31 cellular contexts compared by ENCODE assay signal in the genomic region with DNA sequence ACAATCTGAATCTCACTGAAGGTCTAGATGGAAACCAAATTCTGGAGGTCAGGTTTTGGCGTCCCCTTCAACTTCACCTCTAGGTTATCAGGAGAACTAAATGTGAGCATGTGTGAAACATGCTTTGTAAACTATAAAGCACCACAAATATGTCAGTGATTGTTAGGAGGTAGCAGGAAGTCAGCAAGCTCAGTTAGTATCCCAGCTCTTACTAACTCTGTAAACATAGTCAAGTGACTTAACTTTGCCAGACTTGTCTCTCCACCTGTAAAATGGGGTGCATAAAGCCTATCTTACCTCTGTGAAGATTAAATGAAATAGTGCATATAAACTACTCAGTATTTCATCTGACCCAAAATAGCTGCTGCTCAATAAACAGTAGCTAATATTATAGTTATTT.
A peak's percentile ranks its signal among the peaks of the same experiment; 100 is the strongest.
DNase-seq lines count a peak whose midpoint lies in the region; ATAC-seq, FAIRE-seq and TF ChIP-seq lines count a peak whose summit lies in the region.
"Had no signal": no experiment of that assay in that cellular context is flagged by ENCODE, and none has a peak within 500 bp of the region (broad histone marks: within the 10 kb centered on the region; RNA-seq: fewer than 3 reads in every experiment).

No MANE protein-coding gene starts in this region.

- H3K56ac ChIP-seq in mesendoderm (ENCODE audit: low read length): no peak overlapping the region

- no peaks in the 10 kb centered on the region for H3K9me2 ChIP-seq in PC-3 (replicated peaks; ENCODE audit: low read length)

- POLR2A ChIA-PET in PC-3 (lab: Charles Lee; ENCODE audit: unreplicated experiment): interaction anchor here (0.6 kb wide), 1 partner anchor 61 kb away, joined by 4 read pairs; no protein-coding TSS in a partner anchor

- H3K79me1 ChIP-seq in mesendoderm (ENCODE audit: low read length): no peaks in the 10 kb centered on the region

- no peak overlapping the region for H2BK120ac ChIP-seq in mesendoderm (ENCODE audit: low read depth, low read length)

- H3K27me3 ChIP-seq in PC-3 (ENCODE audit: low read length) (no peaks in the 10 kb centered on the region), bronchial epithelial cell (ENCODE audit: control insufficient read depth, insufficient read depth, low read length) (no peaks in the 10 kb centered on the region), mesendoderm (ENCODE audit: insufficient read depth, low read length, poor library complexity) (no peaks in the 10 kb centered on the region)
- H3K27me3 ChIP-seq: BE2C; BLaER1; BLaER1 treated with 17β-estradiol and CSF1 and Interleukin-3, amounts not matched to agents 10 nM and 100 nM had no signal

- no peak overlapping the region for H2BK15ac ChIP-seq in mesendoderm (replicated peaks; ENCODE audit: low read depth)

- no peak overlapping the region for H4K5ac ChIP-seq in mesendoderm (ENCODE audit: low read length)

- ATAC-seq in PC-3: peak; percentile 80
- ATAC-seq: A549; CD8-positive, alpha-beta T cell had no signal

- no peak overlapping the region for H3K4ac ChIP-seq in mesendoderm (ENCODE audit: low read depth, low read length)

- H3K4me3 ChIP-seq in PC-3 (ENCODE audit: low read length): no peak overlapping the region
- H3K4me3 ChIP-seq in bronchial epithelial cell (ENCODE audit: low read depth, low read length): no peak overlapping the region
- H3K4me3 ChIP-seq in mesendoderm (ENCODE audit: low read length): no peak overlapping the region
- H3K4me3 ChIP-seq: A549; BLaER1; BLaER1 treated with 17β-estradiol and CSF1 and Interleukin-3, amounts not matched to agents 10 nM and 100 nM had no signal

- H2BK5ac ChIP-seq in mesendoderm (ENCODE audit: low read length): no peak overlapping the region

- no peak for FAIRE-seq in bronchial epithelial cell (lab: Jason Lieb, UNC)
- FAIRE-seq: A204.1, A549, D721Med had no signal

- BruUV-seq in PC-3 (replicated peaks; lab: Mats Ljungman, UMichigan): no TSS peak

- CTCF ChIA-PET in PC-3 (lab: Charles Lee): no interaction called here

- intact Hi-C loops in PC-3 (cut with micrococcal nuclease): no loop called here

- H3K9ac ChIP-seq in PC-3 (ENCODE audit: low read length) (no peak overlapping the region), mesendoderm (ENCODE audit: low read length) (no peak overlapping the region)
- H3K9ac ChIP-seq: BLaER1; BLaER1 treated with 17β-estradiol and CSF1 and Interleukin-3, amounts not matched to agents 10 nM and 100 nM had no signal

- no peak overlapping the region for H3K4me2 ChIP-seq in PC-3 (ENCODE audit: low read length)
- H3K4me2 ChIP-seq in mesendoderm (ENCODE audit: low read length): no peak overlapping the region
- H3K4me2 ChIP-seq: A549; BLaER1; BLaER1 treated with 17β-estradiol and CSF1 and Interleukin-3, amounts not matched to agents 10 nM and 100 nM had no signal

- WGBS in mesendoderm (ENCODE audit: extremely low coverage, insufficient coverage, low lambda C conversion rate): no CpG with 5 or more reads among the region's 1 CpG

- no peak overlapping the region for H3K27ac ChIP-seq in PC-3 (ENCODE audit: low read length)
- H3K27ac ChIP-seq in mesendoderm (ENCODE audit: low read depth, low read length): no peak overlapping the region
- H3K27ac ChIP-seq: 22Rv1; A549; BLaER1; BLaER1 treated with 17β-estradiol and CSF1 and Interleukin-3, amounts not matched to agents 10 nM and 100 nM; C4-2B had no signal

- H3K79me2 ChIP-seq in PC-3 (ENCODE audit: low read length) (no peaks in the 10 kb centered on the region), mesendoderm (ENCODE audit: control insufficient read depth, insufficient read depth, low read length) (no peaks in the 10 kb centered on the region)

- H3K36me3 ChIP-seq in PC-3 (ENCODE audit: low read depth, low read length) (no peaks in the 10 kb centered on the region), bronchial epithelial cell (ENCODE audit: control insufficient read depth, insufficient read depth, low read length) (no peaks in the 10 kb centered on the region), mesendoderm (ENCODE audit: control insufficient read depth, insufficient read depth, low read length) (no peaks in the 10 kb centered on the region)
- H3K36me3 ChIP-seq: BE2C; BLaER1; BLaER1 treated with 17β-estradiol and CSF1 and Interleukin-3, amounts not matched to agents 10 nM and 100 nM had no signal

- no peak overlapping the region for H3K23ac ChIP-seq in mesendoderm (ENCODE audit: low read length)

- H3F3A ChIP-seq in PC-3 (ENCODE audit: low read length, unreplicated experiment): no peaks in the 10 kb centered on the region

- H4K8ac ChIP-seq in mesendoderm (ENCODE audit: low read depth, low read length): no peak overlapping the region

- no peak overlapping the region for H3K18ac ChIP-seq in mesendoderm (ENCODE audit: low read length)

- H3K9me3 ChIP-seq in PC-3 (ENCODE audit: low read length): no peaks in the 10 kb centered on the region
- H3K9me3 ChIP-seq: A549; BE2C; BLaER1; BLaER1 treated with 17β-estradiol and CSF1 and Interleukin-3, amounts not matched to agents 10 nM and 100 nM had no signal

- H3K4me1 ChIP-seq in PC-3 (ENCODE audit: insufficient read depth, low read length) (peaks cover 16% of the 10 kb centered on the region), mesendoderm (ENCODE audit: control insufficient read depth, low read depth, low read length) (no peaks in the 10 kb centered on the region)
- H3K4me1 ChIP-seq: A549; BE2C; BLaER1; BLaER1 treated with 17β-estradiol and CSF1 and Interleukin-3, amounts not matched to agents 10 nM and 100 nM; Caco-2 had no signal

- no peaks in the 10 kb centered on the region for H4K20me1 ChIP-seq in PC-3 (ENCODE audit: low read length)
- H4K20me1 ChIP-seq: BLaER1; BLaER1 treated with 17β-estradiol and CSF1 and Interleukin-3, amounts not matched to agents 10 nM and 100 nM had no signal

- TF ChIP-seq CTCF in PC-3 (conservative IDR thresholded peaks at IDR 0.05; ENCODE audit: low read depth, low read length) (no peak), bronchial epithelial cell (IDR thresholded peaks at IDR 0.05; ENCODE audit: insufficient read depth, low read length, severe bottlenecking) (no peak)

- DNase-seq in PC-3 (peak; percentile 53), bronchial epithelial cell (ENCODE audit: low read depth) (peak; percentile 35), iPS-NIHi7 (ENCODE audit: extremely low spot score) (no peak), mesendoderm (no peak)
- DNase-seq: 8988T; ACHN; AML-193; BE2C; C1 segment of cervical spinal cord; Caco-2; Calu3; CD4-positive, alpha-beta memory T cell; CD4-positive, alpha-beta T cell; CD4-positive, CD25-positive, alpha-beta regulatory T cell; CD8-positive, alpha-beta memory T cell; CD8-positive, alpha-beta T cell; COR-L47; DMS 273 treated with DMSO at 0.1 percent for 48 hours; DMS153; DMS53; DMS79; DMS79 treated with DMSO at 0.1 percent for 48 hours; DND-41; EL had no signal

- no peak overlapping the region for H2AK5ac ChIP-seq in mesendoderm (ENCODE audit: low read length)

- no peak overlapping the region for H2AFZ ChIP-seq in PC-3 (ENCODE audit: low read length)

Comparison
In these comparisons a context has a peak if more than half of its experiments do, and no peak if none do; other contexts are left out.
1. DNase-seq: peak in PC-3 (single experiment) and bronchial epithelial cell (single experiment); none in iPS-NIHi7 (single experiment) and mesendoderm (single experiment).